ENCODE assay signal across 8 cellular contexts in genomic region chr3:37741644-37742043, GRCh38.
DNase-seq lines count a peak whose midpoint lies in the region; ATAC-seq, FAIRE-seq and TF ChIP-seq lines count a peak whose summit lies in the region.

No MANE protein-coding gene starts in this region.

- H3K27me3 ChIP-seq in BJ (ENCODE audit: control insufficient read depth, insufficient read depth, low read length) (peaks cover 2% of the 10 kb centered on the region), colonic mucosa (no peaks in the 10 kb centered on the region)

- H3K9ac ChIP-seq in colonic mucosa (ENCODE audit: low read depth in 2 of 2, low read length in 2 of 2) = no peak overlapping the region

- 0 out of 2 replicates have a peak, but pooled peaks have one; percentile 5 for TF ChIP-seq CTCF in BJ (IDR thresholded peaks at IDR 0.05; ENCODE audit: insufficient read depth, low read depth, low read length)
- peak; percentile 29 for TF ChIP-seq CTCF in colonic mucosa (IDR thresholded peaks at IDR 0.05)
- TF ChIP-seq CTCF in mucosa of descending colon (IDR thresholded peaks at IDR 0.05) = no peak

- CTCF ChIA-PET in BJ (lab: Yijun Ruan, JAX) = interaction anchor here (1.1 to 1.7 kb wide), 2 partner anchors 14 to 40 kb away, joined by 3 read pairs; no protein-coding TSS in a partner anchor

- H3K9me3 ChIP-seq in colonic mucosa (no peaks in the 10 kb centered on the region), mucosa of descending colon (no peaks in the 10 kb centered on the region)

- ATAC-seq in mucosa of descending colon = peak; percentile 84
- no peak for ATAC-seq in GM21576 (IDR thresholded peaks at IDR 0.05; ENCODE audit: unreplicated experiment)

- no peak for DNase-seq in BJ (ENCODE audit: low read depth)
- DNase-seq in NCI-H1092 (lab: John Stamatoyannopoulos, UW) = peak; percentile 33
- peak; percentile 36 for DNase-seq in colonic mucosa
- peak in 2 of 3 donors; percentile 55 to 63 for DNase-seq in mucosa of descending colon
- no peak for DNase-seq in dedifferentiated amniotic fluid mesenchymal stem cell (ENCODE audit: extremely low spot score)
- no peak for DNase-seq in SIG-M5 treated with dmso at 0.1 percent for 504 hours (lab: John Stamatoyannopoulos, UW; ENCODE audit: unreplicated experiment)
- no peak for DNase-seq in GM19239 (ENCODE audit: insufficient read length, low spot score)

- H3K4me1 ChIP-seq in colonic mucosa (peaks cover 5% of the 10 kb centered on the region), mucosa of descending colon (ENCODE audit: low read depth) (no peaks in the 10 kb centered on the region)

- H3K4me3 ChIP-seq in BJ (ENCODE audit: low read depth, low read length) (no peak overlapping the region), colonic mucosa (no peak overlapping the region), mucosa of descending colon (no peak overlapping the region)

- FAIRE-seq in GM19239 (lab: Jason Lieb, UNC) = no peak

- H3K36me3 ChIP-seq in BJ (ENCODE audit: control insufficient read depth, insufficient read depth, low read length) (no peaks in the 10 kb centered on the region), colonic mucosa (no peaks in the 10 kb centered on the region), mucosa of descending colon (ENCODE audit: low read depth) (no peaks in the 10 kb centered on the region)

- no peak overlapping the region for H3K27ac ChIP-seq in colonic mucosa

- POLR2A ChIA-PET in BJ (lab: Charles Lee) = no interaction called here

- intact Hi-C loops in colonic mucosa (cut with DNase I) = no loop called here
- intact Hi-C loops in mucosa of descending colon (cut with DNase I, micrococcal nuclease) = no loop called here

Comparison
In these comparisons a context has a peak if more than half of its experiments do, and no peak if none do; other contexts are left out.
1. DNase-seq: peak in NCI-H1092 (single experiment), colonic mucosa (single experiment) and mucosa of descending colon (2 of 3); none in BJ (single experiment), dedifferentiated amniotic fluid mesenchymal stem cell (single experiment), SIG-M5 treated with dmso at 0.1 percent for 504 hours (single experiment) and GM19239 (single experiment).